10 cellular contexts compared by ENCODE assay signal in the genomic region with DNA sequence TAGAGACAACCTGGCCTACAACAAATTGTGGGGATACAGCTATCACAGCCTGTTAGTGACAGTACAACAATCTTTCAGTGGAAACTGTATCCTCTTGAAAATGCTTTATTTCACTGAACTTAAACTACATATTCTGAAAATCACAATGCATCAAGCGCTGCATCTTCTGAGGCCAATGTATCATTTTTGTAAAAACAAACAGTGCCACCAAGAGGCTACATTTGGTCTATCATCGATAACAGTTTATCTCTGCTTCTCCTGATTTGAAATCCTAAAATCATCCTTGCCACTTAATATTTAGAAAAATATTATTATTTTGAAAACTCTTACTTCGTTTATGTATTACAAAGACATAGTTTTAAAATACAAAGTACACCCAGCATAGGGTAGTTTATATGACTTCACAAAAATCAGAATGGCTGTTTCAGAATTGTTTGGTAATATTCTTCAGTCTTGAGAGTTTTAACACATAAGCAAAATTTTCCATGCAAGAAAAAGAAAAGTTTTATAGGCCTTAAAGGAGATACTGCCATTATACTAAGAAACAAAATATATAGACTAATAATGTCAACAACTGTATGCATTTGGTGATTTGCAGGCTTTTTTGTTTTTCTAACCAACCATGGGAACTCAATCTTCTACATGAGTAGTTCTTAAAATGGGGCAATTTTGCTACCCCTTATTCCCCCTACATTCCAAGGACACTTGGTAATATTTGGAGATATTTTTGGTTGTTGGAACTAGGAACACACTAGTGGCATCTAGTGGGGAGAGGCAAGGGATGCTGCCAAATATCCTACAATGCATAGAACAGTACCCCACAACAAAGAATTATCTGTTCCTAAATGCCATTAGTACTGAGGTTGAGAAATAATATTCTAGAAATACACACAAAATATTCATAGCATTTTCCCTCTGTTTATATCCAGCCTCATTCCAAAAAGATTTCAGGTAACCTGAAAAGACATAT. TPM values are rescaled to one million over a fixed set of nuclear protein-coding genes. Genes with fewer than 3 reads are reported as not detected.
DNase-seq lines count a peak whose midpoint lies in the region; ATAC-seq, FAIRE-seq and TF ChIP-seq lines count a peak whose summit lies in the region.
"Had no signal": no experiment of that assay in that cellular context is flagged by ENCODE, and none has a peak within 500 bp of the region (broad histone marks: within the 10 kb centered on the region; RNA-seq: fewer than 3 reads in every experiment).

No MANE protein-coding gene starts in this region.

- H3K36me3 Mint-ChIP-seq in WTC11, result no peaks in the 10 kb centered on the region
- no peaks in the 10 kb centered on the region for H3K36me3 Mint-ChIP-seq in activated CD4-positive, alpha-beta T cell treated with anti-CD3 and anti-CD28 coated beads, Interleukin-2, amount 10 ng/mL, durations not matched to agents 24 days and 14 days (ENCODE audit: low read depth)

- no peaks in the 10 kb centered on the region for H3K4me1 ChIP-seq in lower lobe of right lung

- no peaks in the 10 kb centered on the region for H3K36me3 ChIP-seq in lower lobe of right lung

- peak; percentile 39 for ATAC-seq in WTC11
- no peak for ATAC-seq in lower lobe of right lung

- no peak overlapping the region for H3K4me3 Mint-ChIP-seq in WTC11
- H3K4me3 Mint-ChIP-seq in activated CD4-positive, alpha-beta T cell treated with anti-CD3 and anti-CD28 coated beads, Interleukin-2, amount 10 ng/mL, durations not matched to agents 24 days and 14 days, result no peak overlapping the region
- H3K4me3 Mint-ChIP-seq: activated B cell treated with CpG ODN at 0.5 μM for 24 hours had no signal

- no peaks in the 10 kb centered on the region for H3K4me1 Mint-ChIP-seq in WTC11
- no peaks in the 10 kb centered on the region for H3K4me1 Mint-ChIP-seq in activated CD4-positive, alpha-beta T cell treated with anti-CD3 and anti-CD28 coated beads, Interleukin-2, amount 10 ng/mL, durations not matched to agents 24 days and 14 days
- H3K4me1 Mint-ChIP-seq: activated B cell treated with CpG ODN at 0.5 μM for 24 hours had no signal

- no peak overlapping the region for H3K27ac Mint-ChIP-seq in WTC11
- H3K27ac Mint-ChIP-seq in activated CD4-positive, alpha-beta T cell treated with anti-CD3 and anti-CD28 coated beads, Interleukin-2, amount 10 ng/mL, durations not matched to agents 24 days and 14 days, result no peak overlapping the region
- H3K27ac Mint-ChIP-seq: activated B cell treated with CpG ODN at 0.5 μM for 24 hours had no signal

- no peak overlapping the region for H3K27ac ChIP-seq in lower lobe of right lung

- FAIRE-seq in D721Med (lab: Jason Lieb, UNC), result no peak

- H3K9me3 ChIP-seq in lower lobe of right lung, result no peaks in the 10 kb centered on the region

- POLR2A ChIA-PET in WTC11 (lab: Charles Lee), result no interaction called here

- no peaks in the 10 kb centered on the region for H3K27me3 ChIP-seq in lower lobe of right lung (ENCODE audit: low read depth)

- H3K4me3 ChIP-seq in lower lobe of right lung, result no peak overlapping the region

- H3K9me3 Mint-ChIP-seq in WTC11, result no peaks in the 10 kb centered on the region
- no peaks in the 10 kb centered on the region for H3K9me3 Mint-ChIP-seq in activated CD4-positive, alpha-beta T cell treated with anti-CD3 and anti-CD28 coated beads, Interleukin-2, amount 10 ng/mL, durations not matched to agents 24 days and 14 days
- H3K9me3 Mint-ChIP-seq: activated B cell treated with CpG ODN at 0.5 μM for 24 hours had no signal

- DNase-seq in D721Med (ENCODE audit: insufficient read length, low spot score) (no peak), WTC11 (ENCODE audit: low spot score) (no peak), lower lobe of right lung (no peak), GM10266 (ENCODE audit: extremely low spot score) (no peak), NOMO-1 treated with DMSO at 0.1 percent for 48 hours (lab: John Stamatoyannopoulos, UW; ENCODE audit: unreplicated experiment) (no peak)
- no peak for DNase-seq in stimulated activated CD4-positive, alpha-beta T cell treated with anti-CD3 and anti-CD28 coated beads, Interleukin-1b, Interleukin-23, amount 100 ng/mL, for 48 hours
- DNase-seq in activated CD4-positive, alpha-beta T cell treated with anti-CD3 and anti-CD28 coated beads, Interleukin-2, amount 10 ng/mL, durations not matched to agents 24 days and 14 days, result no peak
- DNase-seq: activated B cell treated with CpG ODN at 0.5 μM for 24 hours; central memory CD4-positive, alpha-beta T cell had no signal

- CTCF ChIA-PET in WTC11 (lab: Charles Lee), result interaction anchor here (0.6 kb wide), 1 partner anchor 333 kb away, joined by 3 read pairs; no protein-coding TSS in a partner anchor

- TF ChIP-seq CTCF in D721Med (IDR thresholded peaks at IDR 0.05; ENCODE audit: insufficient read depth, missing control alignments), result peak; percentile 52
- TF ChIP-seq CTCF in LNCAP (IDR thresholded peaks at IDR 0.05), result peak; percentile 59
- no peak for TF ChIP-seq CTCF in WTC11 (IDR thresholded peaks at IDR 0.05)
- peak; percentile 13 for TF ChIP-seq CTCF in lower lobe of right lung (IDR thresholded peaks at IDR 0.05)
- TF ChIP-seq CTCF in GM10266 (IDR thresholded peaks at IDR 0.05; ENCODE audit: control insufficient read depth, insufficient read depth, low read depth, missing control alignments), result no peak

- H3K27me3 Mint-ChIP-seq in WTC11 (ENCODE audit: low read depth), result no peaks in the 10 kb centered on the region
- H3K27me3 Mint-ChIP-seq in activated CD4-positive, alpha-beta T cell treated with anti-CD3 and anti-CD28 coated beads, Interleukin-2, amount 10 ng/mL, durations not matched to agents 24 days and 14 days, result no peaks in the 10 kb centered on the region
- H3K27me3 Mint-ChIP-seq: activated B cell treated with CpG ODN at 0.5 μM for 24 hours had no signal

- intact Hi-C loops in lower lobe of right lung (cut with DNase I), result no loop called here
- intact Hi-C loops in activated CD4-positive, alpha-beta T cell treated with anti-CD3 and anti-CD28 coated beads, Interleukin-2, amount 10 ng/mL, durations not matched to agents 24 days and 14 days (cut with micrococcal nuclease), result no loop called here

TF ChIP-seq in WTC11, 78 proteins besides CTCF, POLR2A, EP300 and RAD21 (continues in another document):
- TF ChIP-seq ZNF281 (CRISPR knock-in tag; IDR thresholded peaks at IDR 0.05) (no peak), ZNF532 (CRISPR knock-in tag; IDR thresholded peaks at IDR 0.05; ENCODE audit: borderline replicate concordance) (no peak)
- TF ChIP-seq, protein P1, sequence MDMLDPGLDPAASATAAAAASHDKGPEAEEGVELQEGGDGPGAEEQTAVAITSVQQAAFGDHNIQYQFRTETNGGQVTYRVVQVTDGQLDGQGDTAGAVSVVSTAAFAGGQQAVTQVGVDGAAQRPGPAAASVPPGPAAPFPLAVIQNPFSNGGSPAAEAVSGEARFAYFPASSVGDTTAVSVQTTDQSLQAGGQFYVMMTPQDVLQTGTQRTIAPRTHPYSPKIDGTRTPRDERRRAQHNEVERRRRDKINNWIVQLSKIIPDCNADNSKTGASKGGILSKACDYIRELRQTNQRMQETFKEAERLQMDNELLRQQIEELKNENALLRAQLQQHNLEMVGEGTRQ (CRISPR knock-in tag; IDR thresholded peaks at IDR 0.05), result no peak

RNA-seq across cellular contexts. Expression of gene WDR72, which starts 42.3 kb away (rescaled TPM):
- total RNA-seq in WTC11 (2021) (8.6 to 8.7 TPM (median 8.6 TPM) in 3 replicates), lower lobe of right lung (1.5 TPM)
- total RNA-seq in activated CD4-positive, alpha-beta T cell treated with anti-CD3 and anti-CD28 coated beads, Interleukin-2, amount 10 ng/mL, durations not matched to agents 24 days and 14 days, result not detected in 2 replicates
- total RNA-seq: activated B cell treated with CpG ODN at 0.5 μM for 24 hours had no signal

Comparison
In these comparisons a context has a peak if more than half of its experiments do, and no peak if none do; other contexts are left out.
1. CTCF ChIP-seq: peak in D721Med (single experiment), LNCAP (single experiment) and lower lobe of right lung (single experiment); none in WTC11 (single experiment) and GM10266 (single experiment).